13 cellular contexts compared by ENCODE assay signal in the genomic region with DNA sequence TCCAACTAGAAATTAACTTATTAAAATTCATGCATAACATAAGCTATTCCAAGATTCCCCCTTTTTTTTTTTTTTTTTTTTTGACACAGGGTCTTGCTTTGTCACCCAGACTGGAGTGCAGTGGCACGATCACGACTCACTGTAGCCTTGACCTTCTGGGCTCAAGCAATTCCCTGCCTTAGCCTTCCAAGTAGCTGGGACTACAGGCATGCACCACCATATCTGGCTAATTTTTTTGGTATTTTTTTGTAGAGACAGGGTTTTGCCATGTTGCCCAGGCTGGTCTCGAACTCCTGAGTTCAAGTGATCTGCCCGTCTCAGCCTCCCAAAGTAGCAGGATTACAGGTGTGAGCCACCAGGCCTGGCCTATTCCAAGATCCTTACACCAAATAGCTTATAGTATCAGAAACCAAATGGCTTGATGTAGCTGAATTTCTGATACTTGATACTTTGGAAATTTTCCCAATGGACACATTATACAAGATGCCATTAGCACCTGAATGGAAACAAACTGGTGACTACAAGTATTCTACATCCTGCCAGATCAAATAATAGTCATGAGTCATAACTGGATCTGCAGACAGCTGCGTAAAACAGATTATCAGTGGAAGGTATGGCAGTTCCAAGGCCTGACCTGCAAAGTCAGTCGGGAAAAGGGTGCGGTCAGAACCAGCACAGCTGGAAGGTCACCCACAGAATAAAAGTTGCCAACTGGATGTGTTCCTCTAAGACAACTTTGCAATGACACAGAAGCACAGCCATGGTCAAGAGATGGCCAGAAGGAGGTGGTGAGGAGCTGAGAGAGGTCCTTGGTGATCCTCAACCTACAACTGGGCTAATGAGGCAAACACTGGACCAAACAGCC. TPM values are rescaled to one million over a fixed set of nuclear protein-coding genes. Genes with fewer than 3 reads are reported as not detected.
DNase-seq lines count a peak whose midpoint lies in the region; ATAC-seq, FAIRE-seq and TF ChIP-seq lines count a peak whose summit lies in the region.
"Had no signal": no experiment of that assay in that cellular context is flagged by ENCODE, and none has a peak within 500 bp of the region (broad histone marks: within the 10 kb centered on the region; RNA-seq: fewer than 3 reads in every experiment).

No MANE protein-coding gene starts in this region.

- no peaks in the 10 kb centered on the region for H3K27me3 Mint-ChIP-seq in Caco-2 (ENCODE audit: insufficient read depth, unreplicated experiment)

- H2BK5ac ChIP-seq in mesenchymal stem cell (ENCODE audit: low read depth, low read length, poor library complexity, severe bottlenecking), result no peak overlapping the region

- no peak overlapping the region for H3K9ac ChIP-seq in mesenchymal stem cell (ENCODE audit: low read length)
- H3K9ac ChIP-seq: BLaER1 treated with 17β-estradiol and CSF1 and Interleukin-3, amounts not matched to agents 10 nM and 100 nM had no signal

- no peak overlapping the region for H3K14ac ChIP-seq in mesenchymal stem cell (ENCODE audit: low read length in 2 of 2)

- DNase-seq in A549 (ENCODE audit: low read depth in 1 of 2, low spot score in 1 of 2), result peak; percentile 80 to 86
- peak; percentile 87 for DNase-seq in HT1080 (ENCODE audit: low read depth)
- peak; percentile 23 for DNase-seq in SHP77 treated with DMSO at 0.1 percent for 48 hours (lab: John Stamatoyannopoulos, UW)
- DNase-seq in foreskin keratinocyte, result peak; percentile 53 to 72
- DNase-seq in activated gamma-delta T cell (lab: John Stamatoyannopoulos, UW), result no peak
- no peak for DNase-seq in mesenchymal stem cell
- DNase-seq in SK-N-DZ (ENCODE audit: low spot score), result no peak
- DNase-seq in Caco-2, result no peak
- DNase-seq: activated CD4-positive, alpha-beta T cell treated with anti-CD3 and anti-CD28 coated beads for 48 hours; H7; NCI-H748 treated with DMSO at 0.1 percent for 48 hours had no signal

- CTCF ChIA-PET in A549 (lab: Yijun Ruan, JAX) (interaction anchor here (0.7 to 4.3 kb wide), 16 partner anchors 9 to 140 kb away, joined by 3 to 25 read pairs (median 5); partner anchors contain the start of genes PLEKHH3, PSMC3IP and RAMP2), Caco-2 (lab: Charles Lee) (no interaction called here)

- no peak for TF ChIP-seq EP300 in A549 (IDR thresholded peaks at IDR 0.05)

- H3K27me3 ChIP-seq in foreskin keratinocyte (no peaks in the 10 kb centered on the region), mesenchymal stem cell (ENCODE audit: control insufficient read depth in 1 of 2, insufficient read depth in 1 of 2, low read length in 2 of 2) (no peaks in the 10 kb centered on the region), Caco-2 (replicated peaks; ENCODE audit: control insufficient read depth, insufficient read depth, low read length) (no peaks in the 10 kb centered on the region)
- H3K27me3 ChIP-seq: BLaER1 treated with 17β-estradiol and CSF1 and Interleukin-3, amounts not matched to agents 10 nM and 100 nM had no signal

- 50% methylated on average over 7 of the region's 7 CpGs for WGBS in A549 (ENCODE audit: missing lambda C conversion rate)
- 89% methylated on average over 7 of the region's 7 CpGs for WGBS in mesenchymal stem cell

- no peak overlapping the region for H3K23ac ChIP-seq in mesenchymal stem cell (ENCODE audit: low read length in 2 of 2)

- POLR2A ChIA-PET in A549 (lab: Yijun Ruan, JAX), result interaction anchor here (0.5 to 1.4 kb wide), 6 partner anchors 28 to 55 kb away, joined by 3 to 10 read pairs (median 5); partner anchors contain the start of genes PLEKHH3 and TUBG2
- POLR2A ChIA-PET in Caco-2 (lab: Charles Lee), result interaction anchor here (0.5 kb wide), 1 partner anchor 658 kb away, joined by 3 read pairs; no protein-coding TSS in a partner anchor

- no peak for TF ChIP-seq POLR2A in A549 (IDR thresholded peaks at IDR 0.05; ENCODE audit: low read length)

- H4K91ac ChIP-seq in mesenchymal stem cell (ENCODE audit: low read length), result no peak overlapping the region

- no peak overlapping the region for H2BK12ac ChIP-seq in mesenchymal stem cell (ENCODE audit: low read length in 2 of 2)

- H3K18ac ChIP-seq in mesenchymal stem cell (ENCODE audit: low read depth in 1 of 2, low read length in 2 of 2), result no peak overlapping the region

- peak in 1 of 2 experiments; percentile 12; a peak in 2 of 5 replicates for TF ChIP-seq RAD21 in A549 (conservative IDR thresholded peaks at IDR 0.05 in 1 of 2, IDR thresholded peaks at IDR 0.05 in 1 of 2)

- H3K27ac Mint-ChIP-seq in Caco-2 (ENCODE audit: unreplicated experiment), result no peak overlapping the region

- H3K36me3 Mint-ChIP-seq in Caco-2 (ENCODE audit: insufficient read depth, unreplicated experiment), result no peaks in the 10 kb centered on the region

- peak overlapping the region; percentile 37 for H3K4me2 ChIP-seq in A549
- no peak overlapping the region for H3K4me2 ChIP-seq in mesenchymal stem cell (ENCODE audit: low read length, poor library complexity, severe bottlenecking)
- H3K4me2 ChIP-seq: BLaER1 treated with 17β-estradiol and CSF1 and Interleukin-3, amounts not matched to agents 10 nM and 100 nM had no signal

- no peak overlapping the region for H2BK120ac ChIP-seq in mesenchymal stem cell (ENCODE audit: low read depth, low read length)

- peak overlapping the region; percentile 52 to 70; a peak in 5 of 6 replicates for H3K27ac ChIP-seq in A549
- no peak overlapping the region for H3K27ac ChIP-seq in foreskin keratinocyte
- no peak overlapping the region for H3K27ac ChIP-seq in mesenchymal stem cell (ENCODE audit: low read length, poor library complexity, severe bottlenecking)
- H3K27ac ChIP-seq: BLaER1 treated with 17β-estradiol and CSF1 and Interleukin-3, amounts not matched to agents 10 nM and 100 nM; HL-60 had no signal

- no peak overlapping the region for H3K4ac ChIP-seq in mesenchymal stem cell (ENCODE audit: low read depth in 1 of 2, low read length in 2 of 2)

- H3K4me1 ChIP-seq in A549, result peaks cover 15% of the 10 kb centered on the region
- no peaks in the 10 kb centered on the region for H3K4me1 ChIP-seq in foreskin keratinocyte
- H3K4me1 ChIP-seq in mesenchymal stem cell (ENCODE audit: control insufficient read depth, insufficient read depth, low read depth, low read length), result no peaks in the 10 kb centered on the region
- H3K4me1 ChIP-seq in Caco-2, result peaks cover 6% of the 10 kb centered on the region; the same call in 1 of the 2 replicates

- H2BK15ac ChIP-seq in mesenchymal stem cell (ENCODE audit: low read depth, poor library complexity, severe bottlenecking), result no peak overlapping the region

- ATAC-seq in A549 (peak; percentile 85 to 90), foreskin keratinocyte (peak; percentile 56)

- H3K9me3 Mint-ChIP-seq in Caco-2 (ENCODE audit: unreplicated experiment), result no peaks in the 10 kb centered on the region

- intact Hi-C loops in Caco-2 (cut with micrococcal nuclease; ENCODE audit: unreplicated experiment), result no loop called here

- H3K9me3 ChIP-seq in A549 (no peaks in the 10 kb centered on the region), mesenchymal stem cell (ENCODE audit: control insufficient read depth, low read length) (no peaks in the 10 kb centered on the region), Caco-2 (no peaks in the 10 kb centered on the region)
- H3K9me3 ChIP-seq: BLaER1 treated with 17β-estradiol and CSF1 and Interleukin-3, amounts not matched to agents 10 nM and 100 nM had no signal

- BruUV-seq in Caco-2 (replicated peaks; lab: Mats Ljungman, UMichigan), result no TSS peak

- H3K4me3 ChIP-seq in A549 (no peak overlapping the region), mesenchymal stem cell (ENCODE audit: insufficient read depth in 1 of 2, low read depth in 1 of 2, low read length in 2 of 2) (no peak overlapping the region), Caco-2 (ENCODE audit: low read depth, low read length) (no peak overlapping the region)
- H3K4me3 ChIP-seq: BLaER1 treated with 17β-estradiol and CSF1 and Interleukin-3, amounts not matched to agents 10 nM and 100 nM had no signal

- TF ChIP-seq CTCF in A549 (IDR thresholded peaks at IDR 0.05) (peak; percentile 29; the same call in 2 of the 3 replicates), foreskin keratinocyte (conservative IDR thresholded peaks at IDR 0.05) (peak; percentile 28), Caco-2 (IDR thresholded peaks at IDR 0.05; ENCODE audit: insufficient read depth in 1 of 2, low read depth in 1 of 2, low read length in 1 of 2, severe bottlenecking in 1 of 2, unreplicated experiment in 1 of 2) (no peak)

- no peak overlapping the region for H2AK5ac ChIP-seq in mesenchymal stem cell (ENCODE audit: low read length, severe bottlenecking)

- no peak overlapping the region for H2AFZ ChIP-seq in mesenchymal stem cell (ENCODE audit: low read depth, low read length)

- H4K8ac ChIP-seq in mesenchymal stem cell (ENCODE audit: low read length), result no peak overlapping the region

- FAIRE-seq in A549 (lab: Jason Lieb, UNC), result peak; percentile 84

- H3K4me3 Mint-ChIP-seq in Caco-2 (ENCODE audit: unreplicated experiment), result no peak overlapping the region

- no peaks in the 10 kb centered on the region for H3K79me1 ChIP-seq in mesenchymal stem cell (replicated peaks; ENCODE audit: low read length, poor library complexity, severe bottlenecking)

- H3K4me1 Mint-ChIP-seq in Caco-2 (ENCODE audit: low read depth, unreplicated experiment), result peaks cover 2% of the 10 kb centered on the region

- H3K36me3 ChIP-seq in mesenchymal stem cell (ENCODE audit: control insufficient read depth in 1 of 2, insufficient read depth in 2 of 2, low read depth in 1 of 2, low read length in 2 of 2), result no peaks in the 10 kb centered on the region
- no peaks in the 10 kb centered on the region for H3K36me3 ChIP-seq in Caco-2 (ENCODE audit: control insufficient read depth, insufficient read depth, low read length)
- H3K36me3 ChIP-seq: BLaER1 treated with 17β-estradiol and CSF1 and Interleukin-3, amounts not matched to agents 10 nM and 100 nM had no signal

RNA-seq across cellular contexts. Expression of gene TUBG1, which starts 14.5 kb away (rescaled TPM):
- polyA plus RNA-seq in A549 (2011; rRNA removed) (73.3 and 79.3 TPM in 2 replicates), A549 (2017; fragmentation: RNase III; extraction: RNeasy Plus Mini Kit Qiagen cat#74134 plus additional on column Dnase treatment) (151 to 161 TPM (median 156 TPM) in 3 replicates), foreskin keratinocyte (140 and 163 TPM in 2 replicates)
- polyA plus RNA-seq in A549 (2012; cell fraction: cytosol; rRNA removed), result 341 and 366 TPM in 2 replicates
- 285 and 439 TPM in 2 replicates for polyA plus RNA-seq in A549 (2012; cell fraction: nucleus; rRNA removed)
- 126 and 154 TPM in 2 replicates for polyA minus RNA-seq in A549 (2011; rRNA and poly(A)+ RNA removed)
- total RNA-seq in HT1080 (2014; rRNA removed; shearing (Covaris generic)), result 114 and 165 TPM in 2 replicates
- polyA plus RNA-seq in HT1080 (2015; cell fraction: cytosol; rRNA removed), result 87.5 and 98.1 TPM in 2 replicates
- polyA plus RNA-seq in HT1080 (2015; cell fraction: nucleus; rRNA removed), result 68.9 and 76.1 TPM in 2 replicates
- total RNA-seq in foreskin keratinocyte (113 and 129 TPM in 2 replicates), Caco-2 (2022) (108 and 112 TPM in 2 replicates)
- polyA plus RNA-seq in mesenchymal stem cell (2013, experiment 1 of 2), result 43.7 TPM
- polyA plus RNA-seq in mesenchymal stem cell (2013, experiment 2 of 2), result 42.6 TPM
- 131 and 152 TPM in 2 replicates for polyA plus RNA-seq in SK-N-DZ (2014; cell fraction: cytosol; rRNA removed)
- 104 and 136 TPM in 2 replicates for polyA plus RNA-seq in SK-N-DZ (2014; cell fraction: nucleus; rRNA removed)

RNA-seq across cellular contexts. Expression of gene RETREG3, which starts 14.8 kb away (rescaled TPM):
- polyA plus RNA-seq in A549 (2011; rRNA removed) (28.3 and 45.9 TPM in 2 replicates), A549 (2017; fragmentation: RNase III; extraction: RNeasy Plus Mini Kit Qiagen cat#74134 plus additional on column Dnase treatment) (19.4 to 24.2 TPM (median 22.6 TPM) in 3 replicates), foreskin keratinocyte (21.7 and 23.2 TPM in 2 replicates)
- 30.7 and 35.7 TPM in 2 replicates for polyA plus RNA-seq in A549 (2012; cell fraction: cytosol; rRNA removed)
- 28.6 and 30.0 TPM in 2 replicates for polyA plus RNA-seq in A549 (2012; cell fraction: nucleus; rRNA removed)
- 128 and 148 TPM in 2 replicates for polyA minus RNA-seq in A549 (2011; rRNA and poly(A)+ RNA removed)
- total RNA-seq in HT1080 (2014; rRNA removed; shearing (Covaris generic)), result 30.9 and 34.0 TPM in 2 replicates
- polyA plus RNA-seq in HT1080 (2015; cell fraction: cytosol; rRNA removed), result 21.8 and 30.5 TPM in 2 replicates
- polyA plus RNA-seq in HT1080 (2015; cell fraction: nucleus; rRNA removed), result 31.3 and 32.1 TPM in 2 replicates
- total RNA-seq in foreskin keratinocyte (51.5 and 58.2 TPM in 2 replicates), Caco-2 (2022) (58.6 and 59.0 TPM in 2 replicates)
- 33.5 TPM for polyA plus RNA-seq in mesenchymal stem cell (2013, experiment 1 of 2)
- polyA plus RNA-seq in mesenchymal stem cell (2013, experiment 2 of 2), result 33.9 TPM
- polyA plus RNA-seq in SK-N-DZ (2014; cell fraction: cytosol; rRNA removed), result 55.2 and 70.6 TPM in 2 replicates
- 26.3 and 32.5 TPM in 2 replicates for polyA plus RNA-seq in SK-N-DZ (2014; cell fraction: nucleus; rRNA removed)

RNA-seq across cellular contexts. Expression of gene TUBG2, which starts 35.1 kb away (rescaled TPM):
- polyA plus RNA-seq in A549 (2011; rRNA removed), result 14.9 and 18.6 TPM in 2 replicates
- polyA plus RNA-seq in A549 (2012; cell fraction: cytosol; rRNA removed), result 28.3 and 31.4 TPM in 2 replicates
- polyA plus RNA-seq in A549 (2012; cell fraction: nucleus; rRNA removed), result 136 and 148 TPM in 2 replicates
- 27.1 to 36.1 TPM (median 30.6 TPM) in 3 replicates for polyA plus RNA-seq in A549 (2017; fragmentation: RNase III; extraction: RNeasy Plus Mini Kit Qiagen cat#74134 plus additional on column Dnase treatment)
- 8.6 and 13.8 TPM in 2 replicates for polyA minus RNA-seq in A549 (2011; rRNA and poly(A)+ RNA removed)
- total RNA-seq in HT1080 (2014; rRNA removed; shearing (Covaris generic)), result 6.8 and 9.3 TPM in 2 replicates
- 16.3 and 20.0 TPM in 2 replicates for polyA plus RNA-seq in HT1080 (2015; cell fraction: cytosol; rRNA removed)
- 54.2 and 65.1 TPM in 2 replicates for polyA plus RNA-seq in HT1080 (2015; cell fraction: nucleus; rRNA removed)
- total RNA-seq in foreskin keratinocyte, result 15.7 and 18.0 TPM in 2 replicates
- 21.2 and 22.1 TPM in 2 replicates for polyA plus RNA-seq in foreskin keratinocyte
- 22.2 TPM for polyA plus RNA-seq in mesenchymal stem cell (2013, experiment 1 of 2)
- 20.6 TPM for polyA plus RNA-seq in mesenchymal stem cell (2013, experiment 2 of 2)
- polyA plus RNA-seq in SK-N-DZ (2014; cell fraction: cytosol; rRNA removed), result 13.0 and 26.2 TPM in 2 replicates
- 47.1 and 58.4 TPM in 2 replicates for polyA plus RNA-seq in SK-N-DZ (2014; cell fraction: nucleus; rRNA removed)
- 23.8 and 26.5 TPM in 2 replicates for total RNA-seq in Caco-2 (2022)

RNA-seq across cellular contexts. Expression of gene PSMC3IP, which starts 46.4 kb away (rescaled TPM):
- polyA plus RNA-seq in A549 (2011; rRNA removed), result 17.8 and 26.1 TPM in 2 replicates
- 26.0 and 33.5 TPM in 2 replicates for polyA plus RNA-seq in A549 (2012; cell fraction: cytosol; rRNA removed)
- polyA plus RNA-seq in A549 (2012; cell fraction: nucleus; rRNA removed), result 25.9 and 35.2 TPM in 2 replicates
- polyA plus RNA-seq in A549 (2017; fragmentation: RNase III; extraction: RNeasy Plus Mini Kit Qiagen cat#74134 plus additional on column Dnase treatment), result 37.3 to 40.7 TPM (median 37.9 TPM) in 3 replicates
- 8.3 and 9.2 TPM in 2 replicates for polyA minus RNA-seq in A549 (2011; rRNA and poly(A)+ RNA removed)
- total RNA-seq in HT1080 (2014; rRNA removed; shearing (Covaris generic)), result 47.8 and 50.2 TPM in 2 replicates
- 23.9 and 25.0 TPM in 2 replicates for polyA plus RNA-seq in HT1080 (2015; cell fraction: cytosol; rRNA removed)
- 31.7 and 31.9 TPM in 2 replicates for polyA plus RNA-seq in HT1080 (2015; cell fraction: nucleus; rRNA removed)
- 14.8 and 20.6 TPM in 2 replicates for total RNA-seq in foreskin keratinocyte
- polyA plus RNA-seq in foreskin keratinocyte, result 17.0 and 23.6 TPM in 2 replicates
- 5.2 TPM for polyA plus RNA-seq in mesenchymal stem cell (2013, experiment 1 of 2)
- 4.7 TPM for polyA plus RNA-seq in mesenchymal stem cell (2013, experiment 2 of 2)
- polyA plus RNA-seq in SK-N-DZ (2014; cell fraction: cytosol; rRNA removed), result 49.3 and 53.6 TPM in 2 replicates
- 83.5 and 85.1 TPM in 2 replicates for polyA plus RNA-seq in SK-N-DZ (2014; cell fraction: nucleus; rRNA removed)
- total RNA-seq in Caco-2 (2022), result 24.7 and 25.2 TPM in 2 replicates

RNA-seq across cellular contexts. Expression of gene PLEKHH3, which starts 52.8 kb away (rescaled TPM):
- polyA plus RNA-seq in A549 (2011; rRNA removed) (5.3 and 5.5 TPM in 2 replicates), A549 (2017; fragmentation: RNase III; extraction: RNeasy Plus Mini Kit Qiagen cat#74134 plus additional on column Dnase treatment) (12.3 to 15.5 TPM (median 14.0 TPM) in 3 replicates), foreskin keratinocyte (16.5 and 17.4 TPM in 2 replicates)
- polyA plus RNA-seq in A549 (2012; cell fraction: cytosol; rRNA removed), result 13.8 and 18.8 TPM in 2 replicates
- 31.7 and 42.1 TPM in 2 replicates for polyA plus RNA-seq in A549 (2012; cell fraction: nucleus; rRNA removed)
- 2.3 and 2.5 TPM in 2 replicates for polyA minus RNA-seq in A549 (2011; rRNA and poly(A)+ RNA removed)
- 14.7 and 15.7 TPM in 2 replicates for total RNA-seq in HT1080 (2014; rRNA removed; shearing (Covaris generic))
- polyA plus RNA-seq in HT1080 (2015; cell fraction: cytosol; rRNA removed), result 11.5 and 13.5 TPM in 2 replicates
- 24.1 and 26.9 TPM in 2 replicates for polyA plus RNA-seq in HT1080 (2015; cell fraction: nucleus; rRNA removed)
- total RNA-seq in foreskin keratinocyte (15.7 and 17.2 TPM in 2 replicates), Caco-2 (2022) (25.3 and 26.2 TPM in 2 replicates)
- 24.7 TPM for polyA plus RNA-seq in mesenchymal stem cell (2013, experiment 1 of 2)
- 23.8 TPM for polyA plus RNA-seq in mesenchymal stem cell (2013, experiment 2 of 2)
- 23.6 and 40.7 TPM in 2 replicates for polyA plus RNA-seq in SK-N-DZ (2014; cell fraction: cytosol; rRNA removed)
- polyA plus RNA-seq in SK-N-DZ (2014; cell fraction: nucleus; rRNA removed), result 63.4 and 64.3 TPM in 2 replicates

Comparison
In these comparisons a context has a peak if more than half of its experiments do, and no peak if none do; other contexts are left out.
1. DNase-seq: peak in A549 (2 of 2), HT1080 (single experiment), SHP77 treated with DMSO at 0.1 percent for 48 hours (single experiment) and foreskin keratinocyte (2 of 2); none in activated gamma-delta T cell (single experiment), mesenchymal stem cell (single experiment), SK-N-DZ (single experiment) and Caco-2 (0 of 2).
2. H3K27ac ChIP-seq: peak in A549 (2 of 2); none in foreskin keratinocyte (single experiment) and mesenchymal stem cell (single experiment).
3. CTCF ChIP-seq: peak in A549 (single experiment) and foreskin keratinocyte (single experiment); none in Caco-2 (0 of 2).